Comparison of ENCODE assay signal across 8 cellular contexts in genomic region chr1:207619833-207620572, GRCh38. TPM values are rescaled to one million over a fixed set of nuclear protein-coding genes. Genes with fewer than 3 reads are reported as not detected.
DNase-seq lines count a peak whose midpoint lies in the region; FAIRE-seq and TF ChIP-seq lines count a peak whose summit lies in the region.

No MANE protein-coding gene starts in this region.

- H3K27me3 ChIP-seq in KMS-11 (ENCODE audit: insufficient read depth, low read depth) (no peaks in the 10 kb centered on the region), uterus (no peaks in the 10 kb centered on the region)

- H3K4me3 ChIP-seq in KMS-11 (IDR thresholded peaks at IDR 0.05; ENCODE audit: insufficient read depth, low read depth, low read length) = no peak overlapping the region
- H3K4me3 ChIP-seq in uterus = no peak overlapping the region

- TF ChIP-seq POLR2A in uterus (IDR thresholded peaks at IDR 0.05) = no peak

- H3K4me1 ChIP-seq in KMS-11 (ENCODE audit: low read depth, poor library complexity, severe bottlenecking) = no peaks in the 10 kb centered on the region
- H3K4me1 ChIP-seq in uterus = no peaks in the 10 kb centered on the region

- H3K9me3 ChIP-seq in uterus = no peaks in the 10 kb centered on the region

- H3K9ac ChIP-seq in KMS-11 = no peak overlapping the region

- intact Hi-C loops in uterus (cut with DNase I; ENCODE audit: low total_unique reads) = no loop called here

- H3K36me3 ChIP-seq in KMS-11 (ENCODE audit: insufficient read depth) (no peaks in the 10 kb centered on the region), uterus (no peaks in the 10 kb centered on the region)

- H2AFZ ChIP-seq in KMS-11 (ENCODE audit: low read depth) = peak overlapping the region; percentile 21; the same call in 1 of the 2 replicates

- H3K4me2 ChIP-seq in KMS-11 = no peak overlapping the region

- H4K20me1 ChIP-seq in KMS-11 (ENCODE audit: insufficient read depth) = no peaks in the 10 kb centered on the region

- TF ChIP-seq CTCF in KMS-11 (conservative IDR thresholded peaks at IDR 0.05; ENCODE audit: low read depth, low read length) (peak; percentile 90), uterus (IDR thresholded peaks at IDR 0.05) (peak; percentile 31 to 57 (median 45))

- peak; percentile 66 for FAIRE-seq in RCC 7860 (lab: Jason Lieb, UNC)

- DNase-seq in stimulated activated CD4-positive, alpha-beta T cell treated with anti-CD3 and anti-CD28 coated beads, Interleukin-4, amount 100 ng/mL, for 24 hours = peak; percentile 7
- DNase-seq in stimulated activated CD4-positive, alpha-beta T cell treated with anti-CD3 and anti-CD28 coated beads, Interleukin-1b, Interleukin-23, amount 100 ng/mL, for 48 hours = no peak
- DNase-seq in H4 (ENCODE audit: low spot score) = peak; percentile 57
- peak; percentile 48 for DNase-seq in RCC 7860 (ENCODE audit: low spot score)
- DNase-seq in dermis blood vessel endothelial cell = peak; percentile 54
- peak; percentile 61 for DNase-seq in medulla oblongata (ENCODE audit: extremely low spot score)
- no peak for DNase-seq in uterus

- H3K27ac ChIP-seq in KMS-11 (no peak overlapping the region), uterus (no peak overlapping the region)

- no peaks in the 10 kb centered on the region for H3K79me2 ChIP-seq in KMS-11 (ENCODE audit: insufficient read depth, low read depth)

RNA-seq across cellular contexts. Expression of gene CR1L, which starts 24.9 kb away (rescaled TPM):
- total RNA-seq in H4 (2014; rRNA removed; shearing (Covaris generic)) = not detected in 2 replicates
- total RNA-seq in dermis blood vessel endothelial cell (0.14 TPM in 1 of 2 replicates, not detected in the other), uterus (under 1 TPM in 1 of 4 donors, not detected in 3; 0.14 TPM)

Comparison
In these comparisons a context has a peak if more than half of its experiments do, and no peak if none do; other contexts are left out.
1. DNase-seq: peak in stimulated activated CD4-positive, alpha-beta T cell treated with anti-CD3 and anti-CD28 coated beads, Interleukin-4, amount 100 ng/mL, for 24 hours (single experiment), H4 (single experiment), RCC 7860 (single experiment), dermis blood vessel endothelial cell (single experiment) and medulla oblongata (single experiment); none in stimulated activated CD4-positive, alpha-beta T cell treated with anti-CD3 and anti-CD28 coated beads, Interleukin-1b, Interleukin-23, amount 100 ng/mL, for 48 hours (single experiment) and uterus (0 of 2).